38 cellular contexts compared by ENCODE assay signal in the genomic region with DNA sequence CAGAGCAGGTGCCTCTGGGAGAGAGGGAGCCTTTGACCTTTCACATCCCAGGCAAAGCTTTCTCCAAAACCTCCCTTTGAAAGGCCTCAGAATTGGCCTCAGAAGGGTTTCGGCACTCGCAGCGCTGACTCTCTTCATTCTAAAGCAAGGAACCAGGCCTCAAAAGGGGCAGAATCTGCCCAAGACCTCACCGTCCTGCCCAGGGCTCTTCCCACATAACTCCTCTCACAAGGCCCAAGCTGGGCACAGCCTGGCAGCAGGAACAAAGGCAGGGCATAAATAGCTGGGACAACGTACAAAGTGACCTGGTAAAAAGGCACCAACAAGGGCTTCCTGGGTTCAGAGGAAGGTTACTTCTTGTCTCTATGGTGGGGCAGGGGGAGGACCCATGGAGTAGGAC.
"Had no signal": no experiment of that assay in that cellular context is flagged by ENCODE, and none has a peak within 500 bp of the region (broad histone marks: within the 10 kb centered on the region; RNA-seq: fewer than 3 reads in every experiment).

No MANE protein-coding gene starts in this region.

- H3K36me3 ChIP-seq: ascending aorta, cardiac muscle cell, WERI-Rb-1 had no signal

- H3K4me1 ChIP-seq: ascending aorta had no signal

- H3K4me1 Mint-ChIP-seq: activated CD4-positive, alpha-beta memory T cell treated with anti-CD3 and anti-CD28 coated beads, Interleukin-2, amount 10 ng/mL, durations not matched to agents 7 days and 5 days; activated CD4-positive, alpha-beta T cell treated with anti-CD3 and anti-CD28 coated beads for 36 hours; activated CD4-positive, alpha-beta T cell treated with anti-CD3 and anti-CD28 coated beads, Interleukin-2, amount 10 ng/mL, durations not matched to agents 7 days and 5 days; activated CD8-positive, alpha-beta memory T cell treated with anti-CD3 and anti-CD28 coated beads, Interleukin-2, amount 10 ng/mL, durations not matched to agents 7 days and 5 days; activated naive CD4-positive, alpha-beta T cell treated with anti-CD3 and anti-CD28 coated beads, Interleukin-2, amount 10 ng/mL, durations not matched to agents 7 days and 5 days; activated naive CD4-positive, alpha-beta T cell treated with anti-CD3 and anti-CD28 coated beads, Interleukin-2, amount 50 U/mL, for 24 hours; activated naive CD8-positive, alpha-beta T cell treated with anti-CD3 and anti-CD28 coated beads, Interleukin-2, amount 10 ng/mL, durations not matched to agents 7 days and 5 days; activated naive CD8-positive, alpha-beta T cell treated with anti-CD3 and anti-CD28 coated beads, Interleukin-2, amount 50 U/mL, for 24 hours; central memory CD8-positive, alpha-beta T cell; WTC11 had no signal

- H3K4me3 Mint-ChIP-seq: activated CD4-positive, alpha-beta memory T cell treated with anti-CD3 and anti-CD28 coated beads, Interleukin-2, amount 10 ng/mL, durations not matched to agents 7 days and 5 days; activated CD4-positive, alpha-beta T cell treated with anti-CD3 and anti-CD28 coated beads for 36 hours; activated CD4-positive, alpha-beta T cell treated with anti-CD3 and anti-CD28 coated beads, Interleukin-2, amount 10 ng/mL, durations not matched to agents 7 days and 5 days; activated CD8-positive, alpha-beta memory T cell treated with anti-CD3 and anti-CD28 coated beads, Interleukin-2, amount 10 ng/mL, durations not matched to agents 7 days and 5 days; activated CD8-positive, alpha-beta T cell treated with anti-CD3 and anti-CD28 coated beads, Interleukin-2, amount 10 ng/mL, durations not matched to agents 7 days and 5 days; activated naive CD4-positive, alpha-beta T cell treated with anti-CD3 and anti-CD28 coated beads, Interleukin-2, amount 10 ng/mL, durations not matched to agents 7 days and 5 days; activated naive CD4-positive, alpha-beta T cell treated with anti-CD3 and anti-CD28 coated beads, Interleukin-2, amount 50 U/mL, for 24 hours; activated naive CD8-positive, alpha-beta T cell; activated naive CD8-positive, alpha-beta T cell treated with anti-CD3 and anti-CD28 coated beads, Interleukin-2, amount 10 ng/mL, durations not matched to agents 7 days and 5 days; activated naive CD8-positive, alpha-beta T cell treated with anti-CD3 and anti-CD28 coated beads, Interleukin-2, amount 50 U/mL, for 24 hours; activated T-cell treated with anti-CD3 and anti-CD28 coated beads, Interleukin-2, amount 50 U/mL, for 24 hours; brain; central memory CD8-positive, alpha-beta T cell; T-helper 1 cell treated with Interleukin-12 subunit alpha and Interleukin-12 subunit beta and Interleukin-4 antibody, amounts not matched to agents 30 μg/mL and 1 μg/mL, for 36 hours; T-helper 2 cell treated with Interferon-gamma antibody and Interleukin-4, amounts not matched to agents 5 μg/mL and 100 μg/mL, for 36 hours; WTC11 had no signal

- H3K9me3 Mint-ChIP-seq: activated CD4-positive, alpha-beta memory T cell treated with anti-CD3 and anti-CD28 coated beads, Interleukin-2, amount 10 ng/mL, durations not matched to agents 7 days and 5 days; activated CD4-positive, alpha-beta T cell treated with anti-CD3 and anti-CD28 coated beads, Interleukin-2, amount 10 ng/mL, durations not matched to agents 7 days and 5 days; activated naive CD4-positive, alpha-beta T cell treated with anti-CD3 and anti-CD28 coated beads, Interleukin-2, amount 10 ng/mL, durations not matched to agents 7 days and 5 days; activated naive CD4-positive, alpha-beta T cell treated with anti-CD3 and anti-CD28 coated beads, Interleukin-2, amount 50 U/mL, for 24 hours; activated naive CD8-positive, alpha-beta T cell treated with anti-CD3 and anti-CD28 coated beads, Interleukin-2, amount 10 ng/mL, durations not matched to agents 7 days and 5 days; activated naive CD8-positive, alpha-beta T cell treated with anti-CD3 and anti-CD28 coated beads, Interleukin-2, amount 50 U/mL, for 24 hours; activated T-cell treated with anti-CD3 and anti-CD28 coated beads, Interleukin-2, amount 50 U/mL, for 24 hours; activated T-helper 2 cell treated with anti-CD3 and anti-CD28 coated beads, Interferon-gamma antibody, Interleukin-2, Interleukin-4, amounts not matched to agents 10 μg/mL and 5 μg/mL and 100 μg/mL, durations not matched to agents 14 hours and 24 hours and 36 hours; central memory CD8-positive, alpha-beta T cell; T-helper 1 cell treated with Interleukin-12 subunit alpha and Interleukin-12 subunit beta and Interleukin-4 antibody, amounts not matched to agents 30 μg/mL and 1 μg/mL, for 36 hours; T-helper 2 cell treated with Interferon-gamma antibody and Interleukin-4, amounts not matched to agents 5 μg/mL and 100 μg/mL, for 36 hours; WTC11 had no signal

- H3K27ac Mint-ChIP-seq: activated CD4-positive, alpha-beta memory T cell treated with anti-CD3 and anti-CD28 coated beads, Interleukin-2, amount 10 ng/mL, durations not matched to agents 7 days and 5 days; activated CD4-positive, alpha-beta T cell treated with anti-CD3 and anti-CD28 coated beads for 36 hours; activated CD4-positive, alpha-beta T cell treated with anti-CD3 and anti-CD28 coated beads, Interleukin-2, amount 10 ng/mL, durations not matched to agents 7 days and 5 days; activated CD8-positive, alpha-beta memory T cell treated with anti-CD3 and anti-CD28 coated beads, Interleukin-2, amount 10 ng/mL, durations not matched to agents 7 days and 5 days; activated CD8-positive, alpha-beta T cell treated with anti-CD3 and anti-CD28 coated beads, Interleukin-2, amount 10 ng/mL, durations not matched to agents 7 days and 5 days; activated naive CD4-positive, alpha-beta T cell treated with anti-CD3 and anti-CD28 coated beads, Interleukin-2, amount 10 ng/mL, durations not matched to agents 7 days and 5 days; activated naive CD4-positive, alpha-beta T cell treated with anti-CD3 and anti-CD28 coated beads, Interleukin-2, amount 50 U/mL, for 24 hours; activated naive CD8-positive, alpha-beta T cell; activated naive CD8-positive, alpha-beta T cell treated with anti-CD3 and anti-CD28 coated beads, Interleukin-2, amount 10 ng/mL, durations not matched to agents 7 days and 5 days; activated naive CD8-positive, alpha-beta T cell treated with anti-CD3 and anti-CD28 coated beads, Interleukin-2, amount 50 U/mL, for 24 hours; activated T-cell treated with anti-CD3 and anti-CD28 coated beads, Interleukin-2, amount 50 U/mL, for 24 hours; activated T-helper 2 cell treated with anti-CD3 and anti-CD28 coated beads, Interferon-gamma antibody, Interleukin-2, Interleukin-4, amounts not matched to agents 10 μg/mL and 5 μg/mL and 100 μg/mL, durations not matched to agents 14 hours and 24 hours and 36 hours; brain; T-helper 1 cell treated with Interleukin-12 subunit alpha and Interleukin-12 subunit beta and Interleukin-4 antibody, amounts not matched to agents 30 μg/mL and 1 μg/mL, for 36 hours; T-helper 2 cell treated with Interferon-gamma antibody and Interleukin-4, amounts not matched to agents 5 μg/mL and 100 μg/mL, for 36 hours; WTC11 had no signal

- ATAC-seq: activated CD4-positive, alpha-beta T cell treated with anti-CD3 and anti-CD28 coated beads for 36 hours; activated CD4-positive, CD25-positive, alpha-beta regulatory T cell treated with anti-CD3 and anti-CD28 coated beads, Interleukin-2, amount 50 U/mL, for 24 hours; activated CD8-positive, alpha-beta memory T cell treated with anti-CD3 and anti-CD28 coated beads, Interleukin-2, amount 10 ng/mL, durations not matched to agents 7 days and 5 days; activated CD8-positive, alpha-beta T cell treated with anti-CD3 and anti-CD28 coated beads, Interleukin-2, amount 10 ng/mL, durations not matched to agents 7 days and 5 days; activated naive CD8-positive, alpha-beta T cell treated with anti-CD3 and anti-CD28 coated beads, Interleukin-2, amount 50 U/mL, for 24 hours; WTC11 had no signal

- DNase-seq: activated CD4-positive, alpha-beta memory T cell treated with anti-CD3 and anti-CD28 coated beads, Interleukin-2, amount 10 ng/mL, durations not matched to agents 7 days and 5 days; activated CD4-positive, alpha-beta T cell treated with anti-CD3 and anti-CD28 coated beads for 1 hour; activated CD4-positive, alpha-beta T cell treated with anti-CD3 and anti-CD28 coated beads for 36 hours; activated CD4-positive, alpha-beta T cell treated with anti-CD3 and anti-CD28 coated beads for 48 hours; activated CD4-positive, alpha-beta T cell treated with anti-CD3 and anti-CD28 coated beads, Interleukin-2, amount 10 ng/mL, durations not matched to agents 7 days and 5 days; activated CD4-positive, alpha-beta T cell treated with anti-CD3 and anti-CD28 coated beads, Interleukin-2, amount 50 U/mL, for 48 hours; activated CD4-positive, CD25-positive, alpha-beta regulatory T cell; activated CD8-positive, alpha-beta memory T cell treated with anti-CD3 and anti-CD28 coated beads for 24 hours; activated CD8-positive, alpha-beta memory T cell treated with anti-CD3 and anti-CD28 coated beads, Interleukin-2, amount 10 ng/mL, durations not matched to agents 7 days and 5 days; activated CD8-positive, alpha-beta memory T cell treated with anti-CD3 and anti-CD28 coated beads, Interleukin-2, amount 50 U/mL, for 48 hours; activated CD8-positive, alpha-beta T cell treated with anti-CD3 and anti-CD28 coated beads, Interleukin-2, amount 10 ng/mL, durations not matched to agents 7 days and 5 days; activated effector memory CD4-positive, alpha-beta T cell treated with Interleukin-2 at 50 U/mL for 16 hours; activated gamma-delta T cell; activated naive CD4-positive, alpha-beta T cell treated with anti-CD3 and anti-CD28 coated beads, Interleukin-2, amount 10 ng/mL, durations not matched to agents 7 days and 5 days; activated naive CD4-positive, alpha-beta T cell treated with Interleukin-2 at 50 U/mL for 16 hours; activated naive CD8-positive, alpha-beta T cell treated with anti-CD3 and anti-CD28 coated beads, Interleukin-2, amount 10 ng/mL, durations not matched to agents 7 days and 5 days; activated naive CD8-positive, alpha-beta T cell treated with anti-CD3 and anti-CD28 coated beads, Interleukin-2, amount 50 U/mL, for 24 hours; activated T-cell treated with anti-CD3 and anti-CD28 coated beads, Interleukin-2, amount 50 U/mL, for 24 hours; activated T-cell treated with anti-CD3 and anti-CD28 coated beads, Interleukin-2, amount 50 U/mL, for 48 hours; amygdala; anterior cingulate cortex; caudate nucleus; cerebellar nuclear complex; T-helper 1 cell; T-helper 2 cell; T-helper 9 cell; WERI-Rb-1 had no signal

- H3K4me3 ChIP-seq: ascending aorta, cardiac muscle cell had no signal

- H3K27me3 Mint-ChIP-seq: activated CD4-positive, alpha-beta memory T cell treated with anti-CD3 and anti-CD28 coated beads, Interleukin-2, amount 10 ng/mL, durations not matched to agents 7 days and 5 days; activated naive CD4-positive, alpha-beta T cell treated with anti-CD3 and anti-CD28 coated beads, Interleukin-2, amount 50 U/mL, for 24 hours; activated naive CD8-positive, alpha-beta T cell; activated naive CD8-positive, alpha-beta T cell treated with anti-CD3 and anti-CD28 coated beads, Interleukin-2, amount 10 ng/mL, durations not matched to agents 7 days and 5 days; activated naive CD8-positive, alpha-beta T cell treated with anti-CD3 and anti-CD28 coated beads, Interleukin-2, amount 50 U/mL, for 24 hours; activated T-cell treated with anti-CD3 and anti-CD28 coated beads, Interleukin-2, amount 50 U/mL, for 24 hours had no signal

- H3K36me3 Mint-ChIP-seq: activated CD8-positive, alpha-beta memory T cell treated with anti-CD3 and anti-CD28 coated beads, Interleukin-2, amount 10 ng/mL, durations not matched to agents 7 days and 5 days; activated naive CD4-positive, alpha-beta T cell treated with anti-CD3 and anti-CD28 coated beads, Interleukin-2, amount 10 ng/mL, durations not matched to agents 7 days and 5 days; activated naive CD4-positive, alpha-beta T cell treated with anti-CD3 and anti-CD28 coated beads, Interleukin-2, amount 50 U/mL, for 24 hours; activated naive CD8-positive, alpha-beta T cell; activated naive CD8-positive, alpha-beta T cell treated with anti-CD3 and anti-CD28 coated beads, Interleukin-2, amount 10 ng/mL, durations not matched to agents 7 days and 5 days; brain; WTC11 had no signal

- H3K27ac ChIP-seq: ascending aorta, cardiac muscle cell, WERI-Rb-1 had no signal

- H3K9me3 ChIP-seq: ascending aorta had no signal

- H3K27me3 ChIP-seq: ascending aorta had no signal
